10 cellular contexts compared by ENCODE assay signal in genomic region chr2:202560200-202560599, GRCh38.
"Had no signal": no experiment of that assay in that cellular context is flagged by ENCODE, and none has a peak within 500 bp of the region (broad histone marks: within the 10 kb centered on the region; RNA-seq: fewer than 3 reads in every experiment).

No MANE protein-coding gene starts in this region.

- H3K27ac ChIP-seq: GM23248, HL-60 had no signal

- H3K27me3 Mint-ChIP-seq: IgD-negative memory B cell had no signal

- H3K4me1 Mint-ChIP-seq: IgD-negative memory B cell had no signal

- H2AFZ ChIP-seq: GM23248 had no signal

- H3K9ac ChIP-seq: GM23248 had no signal

- H3K27ac Mint-ChIP-seq: HFFc6, IgD-negative memory B cell had no signal

- DNase-seq: GM23248, GOT3, H7, HFFc6, KBM-7 had no signal

- H3K9me3 ChIP-seq: HAP-1 had no signal

- ATAC-seq: HCT116, HepG2 had no signal

- H3K9me3 Mint-ChIP-seq: HFFc6, IgD-negative memory B cell had no signal

- H3K4me3 ChIP-seq: GM23248, HAP-1 had no signal

- H3K4me1 ChIP-seq: HAP-1 had no signal

- H3K4me3 Mint-ChIP-seq: HFFc6, IgD-negative memory B cell had no signal
